8 cellular contexts compared by ENCODE assay signal in genomic region chr1:28915036-28915895, GRCh38. TPM values are rescaled to one million over a fixed set of nuclear protein-coding genes. Genes with fewer than 3 reads are reported as not detected.
DNase-seq lines count a peak whose midpoint lies in the region; ATAC-seq and TF ChIP-seq lines count a peak whose summit lies in the region.

No MANE protein-coding gene starts in this region.

- H3K27ac Mint-ChIP-seq in endothelial cell (ENCODE audit: unreplicated experiment): peak overlapping the region; percentile 67
- peak overlapping the region; percentile 44 to 67 for H3K27ac Mint-ChIP-seq in natural killer cell treated with Interleukin-12 subunit alpha and Interleukin-12 subunit beta and Interleukin-15 and Interleukin-18, amount 100 ng/mL, for 72 hours

- peaks cover 0 to 17% (median 11%) of the 10 kb centered on the region in 4 donors for H3K4me1 ChIP-seq in transverse colon

- peak; percentile 19 for ATAC-seq in GM21390 (IDR thresholded peaks at IDR 0.05; ENCODE audit: unreplicated experiment)
- peak; percentile 1 to 21 for ATAC-seq in natural killer cell treated with Interleukin-12 subunit alpha and Interleukin-12 subunit beta and Interleukin-15 and Interleukin-18, amount 100 ng/mL, for 72 hours
- ATAC-seq in GM19397 (IDR thresholded peaks at IDR 0.05; ENCODE audit: unreplicated experiment): no peak

- WGBS in transverse colon (ENCODE audit: low coverage in 1 of 2), 2 donors: 3 to 18% methylated on average over 2 to 31 of the region's 32 CpGs

- no peaks in the 10 kb centered on the region for H3K27me3 ChIP-seq in transverse colon

- H3K36me3 ChIP-seq in transverse colon: no peaks in the 10 kb centered on the region

- H3K27ac ChIP-seq in transverse colon: peak overlapping the region; percentile 72 to 85 (median 78)

- intact Hi-C loops in transverse colon (cut with DNase I; ENCODE audit: low total_unique reads): no loop called here

- no peak for TF ChIP-seq POLR2A in transverse colon (IDR thresholded peaks at IDR 0.05)

- H3K36me3 Mint-ChIP-seq in endothelial cell (ENCODE audit: low read depth, unreplicated experiment): peaks cover 5% of the 10 kb centered on the region
- H3K36me3 Mint-ChIP-seq in natural killer cell treated with Interleukin-12 subunit alpha and Interleukin-12 subunit beta and Interleukin-15 and Interleukin-18, amount 100 ng/mL, for 72 hours: no peaks in the 10 kb centered on the region

- H3K4me1 Mint-ChIP-seq in endothelial cell (ENCODE audit: unreplicated experiment): peaks cover 12% of the 10 kb centered on the region
- peaks cover 36 to 41% of the 10 kb centered on the region in 2 donors for H3K4me1 Mint-ChIP-seq in natural killer cell treated with Interleukin-12 subunit alpha and Interleukin-12 subunit beta and Interleukin-15 and Interleukin-18, amount 100 ng/mL, for 72 hours (ENCODE audit: low read depth in 2 of 2)

- peak overlapping the region; percentile 97 for H3K4me3 Mint-ChIP-seq in endothelial cell (ENCODE audit: unreplicated experiment)
- H3K4me3 Mint-ChIP-seq in natural killer cell treated with Interleukin-12 subunit alpha and Interleukin-12 subunit beta and Interleukin-15 and Interleukin-18, amount 100 ng/mL, for 72 hours: peak overlapping the region; percentile 93

- TF ChIP-seq CTCF in endothelial cell (IDR thresholded peaks at IDR 0.05; ENCODE audit: unreplicated experiment) (no peak), transverse colon (IDR thresholded peaks at IDR 0.05) (no peak)

- H3K9me3 Mint-ChIP-seq in endothelial cell (ENCODE audit: unreplicated experiment): no peaks in the 10 kb centered on the region
- no peaks in the 10 kb centered on the region for H3K9me3 Mint-ChIP-seq in natural killer cell treated with Interleukin-12 subunit alpha and Interleukin-12 subunit beta and Interleukin-15 and Interleukin-18, amount 100 ng/mL, for 72 hours

- in situ Hi-C loops in transverse colon (cut with MboI; ENCODE audit: low pct_ligation_motif_present in 1 of 4, low pct_unique_long_range_greater_than_20kb in 1 of 4, low sequenced_read_pairs in 3 of 4): no loop called here

- DNase-seq in CD1c-positive myeloid dendritic cell (ENCODE audit: extremely low spot score): peak; percentile 5
- peak; percentile 79 for DNase-seq in NCI-H2171 treated with DMSO at 0.1 percent for 48 hours (lab: John Stamatoyannopoulos, UW)
- peak; percentile 79 for DNase-seq in activated CD8-positive, alpha-beta memory T cell treated with anti-CD3 and anti-CD28 coated beads for 24 hours
- peak; percentile 15 for DNase-seq in endothelial cell (ENCODE audit: low spot score)
- DNase-seq in natural killer cell treated with Interleukin-12 subunit alpha and Interleukin-12 subunit beta and Interleukin-15 and Interleukin-18, amount 100 ng/mL, for 72 hours (ENCODE audit: low spot score): no peak
- peak; percentile 45 for DNase-seq in transverse colon

- no peak for TF ChIP-seq EP300 in transverse colon (IDR thresholded peaks at IDR 0.05; ENCODE audit: low read depth)

- H3K27me3 Mint-ChIP-seq in endothelial cell (ENCODE audit: unreplicated experiment): no peaks in the 10 kb centered on the region
- no peaks in the 10 kb centered on the region for H3K27me3 Mint-ChIP-seq in natural killer cell treated with Interleukin-12 subunit alpha and Interleukin-12 subunit beta and Interleukin-15 and Interleukin-18, amount 100 ng/mL, for 72 hours

- H3K9me3 ChIP-seq in transverse colon: no peaks in the 10 kb centered on the region

- peak overlapping the region; percentile 61 to 93 (median 84) for H3K4me3 ChIP-seq in transverse colon

RNA-seq across cellular contexts. Expression of gene EPB41, which starts 0.9 kb away (rescaled TPM):
- total RNA-seq in endothelial cell (ENCODE audit: unreplicated experiment) (82.6 TPM), transverse colon (100 to 1,000 TPM in 1 of 4 donors, 10 to 100 TPM in 3; 71.6 to 117 (median 92.6) TPM)
- 10 to 100 TPM; 50.7 to 60.5 TPM for total RNA-seq in natural killer cell treated with Interleukin-12 subunit alpha and Interleukin-12 subunit beta and Interleukin-15 and Interleukin-18, amount 100 ng/mL, for 72 hours
